Comparison of ENCODE assay signal across 12 cellular contexts in the genomic region with DNA sequence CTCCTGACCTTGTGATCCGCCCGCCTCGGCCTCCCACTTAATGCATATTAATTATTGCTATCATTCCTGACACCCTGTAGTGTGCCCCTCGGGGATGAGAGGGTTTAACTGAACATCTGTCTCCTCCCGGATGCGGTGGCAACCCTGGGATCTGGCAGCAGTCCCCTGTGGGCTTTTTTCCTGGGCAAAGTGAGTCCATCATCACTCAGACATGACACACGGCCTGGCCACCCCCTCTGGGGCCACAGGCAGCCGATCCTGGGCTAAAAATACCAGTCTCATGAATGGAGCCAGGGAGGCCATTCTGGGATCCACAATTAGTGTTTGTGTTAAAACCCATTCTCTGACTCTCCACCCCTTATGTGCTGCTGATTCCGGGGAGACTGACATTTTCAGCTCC.
DNase-seq lines count a peak whose midpoint lies in the region; ATAC-seq and TF ChIP-seq lines count a peak whose summit lies in the region.
"Had no signal": no experiment of that assay in that cellular context is flagged by ENCODE, and none has a peak within 500 bp of the region (broad histone marks: within the 10 kb centered on the region; RNA-seq: fewer than 3 reads in every experiment).

No MANE protein-coding gene starts in this region.

- H3K23me2 ChIP-seq in H9 (ENCODE audit: insufficient read length, low read depth, low read length, poor library complexity, severe bottlenecking), result no peaks in the 10 kb centered on the region

- no peak overlapping the region for H4K5ac ChIP-seq in H9 (ENCODE audit: insufficient read length, low read depth, low read length)

- H2BK120ac ChIP-seq in H9 (ENCODE audit: low read depth, low read length, poor library complexity, severe bottlenecking), result no peak overlapping the region

- H4K8ac ChIP-seq in H9 (replicated peaks; ENCODE audit: insufficient read length, low read depth, low read length), result no peak overlapping the region

- H3K4me2 ChIP-seq in H9 (ENCODE audit: insufficient read depth, insufficient read length, low read length) (no peak overlapping the region), OCI-LY7 (ENCODE audit: low read length) (no peak overlapping the region)

- no peak overlapping the region for H2BK20ac ChIP-seq in H9 (ENCODE audit: low read depth, low read length, poor library complexity, severe bottlenecking)

- peaks cover 20% of the 10 kb centered on the region; the same call in 1 of the 2 replicates for H3K4me1 ChIP-seq in H9 (ENCODE audit: insufficient read depth, low read length)
- H3K4me1 ChIP-seq in OCI-LY7 (ENCODE audit: insufficient read depth, low read length, poor library complexity, severe bottlenecking), result peaks cover 10% of the 10 kb centered on the region

- H3K4me1 Mint-ChIP-seq in H9, result peaks cover 52 to 57% of the 10 kb centered on the region in 2 experiments
- H3K4me1 Mint-ChIP-seq in stimulated activated effector memory CD8-positive, alpha-beta T cell treated with anti-CD3 and anti-CD28 coated beads, Interleukin-12 subunit alpha, Interleukin-12 subunit beta, amount 100 ng/mL, for 72 hours, result peaks cover 38% of the 10 kb centered on the region
- H3K4me1 Mint-ChIP-seq: CD4-positive, alpha-beta memory T cell had no signal

- no peak overlapping the region; a peak in 1 of 7 replicates for H3K27ac Mint-ChIP-seq in H9
- H3K27ac Mint-ChIP-seq in stimulated activated effector memory CD8-positive, alpha-beta T cell treated with anti-CD3 and anti-CD28 coated beads, Interleukin-12 subunit alpha, Interleukin-12 subunit beta, amount 100 ng/mL, for 72 hours, result no peak overlapping the region
- H3K27ac Mint-ChIP-seq: CD4-positive, alpha-beta memory T cell had no signal

- H4K91ac ChIP-seq in H9 (ENCODE audit: insufficient read length, low read depth, low read length), result no peak overlapping the region

- H2AFZ ChIP-seq in H9 (ENCODE audit: low read length), result no peak overlapping the region
- no peak overlapping the region for H2AFZ ChIP-seq in OCI-LY7 (ENCODE audit: low read length)

- no peaks in the 10 kb centered on the region for H3K27me3 ChIP-seq in H9 (ENCODE audit: insufficient read depth, low read length)
- H3K27me3 ChIP-seq: gastrocnemius medialis, testis had no signal

- DNase-seq in AG20443 (ENCODE audit: low spot score), result peak; percentile 70
- DNase-seq in H9, result peak; percentile 14
- DNase-seq in astrocyte of the spinal cord (ENCODE audit: low read depth, low spot score), result peak; percentile 50
- DNase-seq in mesenteric fat pad (ENCODE audit: low spot score), result peak; percentile 88
- DNase-seq in stimulated activated effector memory CD8-positive, alpha-beta T cell treated with anti-CD3 and anti-CD28 coated beads, Interleukin-12 subunit alpha, Interleukin-12 subunit beta, amount 100 ng/mL, for 72 hours (ENCODE audit: low spot score in 2 of 2), result no peak
- DNase-seq in OCI-LY7 (ENCODE audit: low spot score), result no peak
- no peak for DNase-seq in NCI-H1417 (lab: John Stamatoyannopoulos, UW)
- DNase-seq: CD4-positive, alpha-beta memory T cell; gastrocnemius medialis; NK-92 treated with Interleukin-12 subunit alpha and Interleukin-12 subunit beta, amount 100 ng/mL, for 24 hours; testis had no signal

- H3T11ph ChIP-seq in H9 (ENCODE audit: low read length), result no peak overlapping the region

- H2BK15ac ChIP-seq in H9 (ENCODE audit: low read depth, low read length), result no peak overlapping the region

- no peaks in the 10 kb centered on the region for H3K9me3 Mint-ChIP-seq in H9
- no peaks in the 10 kb centered on the region for H3K9me3 Mint-ChIP-seq in stimulated activated effector memory CD8-positive, alpha-beta T cell treated with anti-CD3 and anti-CD28 coated beads, Interleukin-12 subunit alpha, Interleukin-12 subunit beta, amount 100 ng/mL, for 72 hours

- no peaks in the 10 kb centered on the region for H3K9me3 ChIP-seq in H9 (ENCODE audit: control insufficient read depth, low read depth, low read length)
- H3K9me3 ChIP-seq in OCI-LY7 (ENCODE audit: low read length), result no peaks in the 10 kb centered on the region
- H3K9me3 ChIP-seq: gastrocnemius medialis, testis had no signal

- no peak for ATAC-seq in stimulated activated effector memory CD8-positive, alpha-beta T cell treated with anti-CD3 and anti-CD28 coated beads, Interleukin-12 subunit alpha, Interleukin-12 subunit beta, amount 100 ng/mL, for 72 hours
- ATAC-seq in HG02973 (IDR thresholded peaks at IDR 0.05; ENCODE audit: unreplicated experiment), result no peak
- ATAC-seq: gastrocnemius medialis had no signal

- H2BK12ac ChIP-seq in H9 (ENCODE audit: insufficient read length, low read depth, low read length), result no peak overlapping the region

- H3K36me3 ChIP-seq in OCI-LY7 (ENCODE audit: insufficient read depth, low read length), result no peaks in the 10 kb centered on the region
- H3K36me3 ChIP-seq: gastrocnemius medialis had no signal

- TF ChIP-seq CTCF in H9 (conservative IDR thresholded peaks at IDR 0.05) (no peak), astrocyte of the spinal cord (IDR thresholded peaks at IDR 0.05; ENCODE audit: low read depth, low read length) (no peak), OCI-LY7 (conservative IDR thresholded peaks at IDR 0.05; ENCODE audit: low read length) (no peak)

- no peaks in the 10 kb centered on the region for H3K9me2 ChIP-seq in OCI-LY7 (ENCODE audit: insufficient read depth, low read length)

- H4K20me1 ChIP-seq in H9 (ENCODE audit: control insufficient read depth, insufficient read depth, insufficient read length) (peaks cover 3% of the 10 kb centered on the region), OCI-LY7 (ENCODE audit: insufficient read depth, low read length) (no peaks in the 10 kb centered on the region)

- H3K27me3 Mint-ChIP-seq in H9 (ENCODE audit: low read depth), result peaks cover 4% of the 10 kb centered on the region; the same call in 1 of the 2 replicates

- H3K4me3 Mint-ChIP-seq in H9, result no peak overlapping the region
- no peak overlapping the region for H3K4me3 Mint-ChIP-seq in stimulated activated effector memory CD8-positive, alpha-beta T cell treated with anti-CD3 and anti-CD28 coated beads, Interleukin-12 subunit alpha, Interleukin-12 subunit beta, amount 100 ng/mL, for 72 hours
- H3K4me3 Mint-ChIP-seq: CD4-positive, alpha-beta memory T cell had no signal

- no peak overlapping the region for H3K14ac ChIP-seq in H9 (ENCODE audit: insufficient read depth, low read length)

- WGBS in H9 (ENCODE audit: extremely low coverage, insufficient read length, low lambda C conversion rate), result no CpG with 5 or more reads among the region's 9 CpGs

- H3K79me2 ChIP-seq in H9 (ENCODE audit: insufficient read depth, low read length) (no peaks in the 10 kb centered on the region), OCI-LY7 (ENCODE audit: insufficient read depth, low read depth, low read length) (no peaks in the 10 kb centered on the region)

- in situ Hi-C loops in astrocyte of the spinal cord (cut with HindIII; ENCODE audit: low sequenced_read_pairs), result no loop called here

- no TSS peak for BruUV-seq in OCI-LY7 (replicated peaks; lab: Mats Ljungman, UMichigan)

- no peaks in the 10 kb centered on the region for H3K36me3 Mint-ChIP-seq in H9 (ENCODE audit: insufficient read depth in 1 of 3, low read depth in 3 of 3)
- H3K36me3 Mint-ChIP-seq in stimulated activated effector memory CD8-positive, alpha-beta T cell treated with anti-CD3 and anti-CD28 coated beads, Interleukin-12 subunit alpha, Interleukin-12 subunit beta, amount 100 ng/mL, for 72 hours, result no peaks in the 10 kb centered on the region
- H3K36me3 Mint-ChIP-seq: CD4-positive, alpha-beta memory T cell had no signal

- H2AK5ac ChIP-seq in H9 (ENCODE audit: insufficient read length, low read length), result no peak overlapping the region

- H3K27ac ChIP-seq in H9 (ENCODE audit: insufficient read length, low read depth, low read length), result no peak overlapping the region
- H3K27ac ChIP-seq in OCI-LY7 (ENCODE audit: low read depth, low read length, poor library complexity, severe bottlenecking), result no peak overlapping the region
- H3K27ac ChIP-seq: gastrocnemius medialis, testis had no signal

- POLR2A ChIA-PET in OCI-LY7 (lab: Charles Lee), result interaction anchor here (1.7 kb wide), 1 partner anchor 11 kb away, joined by 5 read pairs; no protein-coding TSS in a partner anchor

- H3K4me3 ChIP-seq in astrocyte of the spinal cord (ENCODE audit: low read depth, low read length) (no peak overlapping the region), OCI-LY7 (ENCODE audit: low read depth, low read length, poor library complexity, severe bottlenecking) (no peak overlapping the region)
- H3K4me3 ChIP-seq: gastrocnemius medialis, testis had no signal

- intact Hi-C loops in OCI-LY7 (cut with micrococcal nuclease; ENCODE audit: unreplicated experiment), result no loop called here

- no peak overlapping the region for H3K56ac ChIP-seq in H9 (ENCODE audit: insufficient read length, low read depth, low read length)

- H3K18ac ChIP-seq in H9 (ENCODE audit: insufficient read length, low read depth, low read length), result no peak overlapping the region

- H3K4ac ChIP-seq in H9 (ENCODE audit: low read depth, low read length), result no peak overlapping the region

- CTCF ChIA-PET in OCI-LY7 (lab: Charles Lee; ENCODE audit: unreplicated experiment), result no interaction called here

- H3K23ac ChIP-seq in H9 (ENCODE audit: insufficient read length, low read depth, low read length), result no peak overlapping the region

- H3K9ac ChIP-seq in H9 (ENCODE audit: extremely low read depth, insufficient read length, low read length), result no peak overlapping the region

- no peak overlapping the region for H2BK5ac ChIP-seq in H9 (ENCODE audit: insufficient read length, low read length)

- H3K79me1 ChIP-seq in H9 (ENCODE audit: insufficient read depth, low read depth, low read length, poor library complexity, severe bottlenecking), result no peaks in the 10 kb centered on the region

Comparison
In these comparisons a context has a peak if more than half of its experiments do, and no peak if none do; other contexts are left out.
1. DNase-seq: peak in AG20443 (single experiment), H9 (single experiment), astrocyte of the spinal cord (single experiment) and mesenteric fat pad (single experiment); none in stimulated activated effector memory CD8-positive, alpha-beta T cell treated with anti-CD3 and anti-CD28 coated beads, Interleukin-12 subunit alpha, Interleukin-12 subunit beta, amount 100 ng/mL, for 72 hours (0 of 2), OCI-LY7 (single experiment) and NCI-H1417 (0 of 3).